Comparison of ENCODE assay signal across 9 cellular contexts in the genomic region with DNA sequence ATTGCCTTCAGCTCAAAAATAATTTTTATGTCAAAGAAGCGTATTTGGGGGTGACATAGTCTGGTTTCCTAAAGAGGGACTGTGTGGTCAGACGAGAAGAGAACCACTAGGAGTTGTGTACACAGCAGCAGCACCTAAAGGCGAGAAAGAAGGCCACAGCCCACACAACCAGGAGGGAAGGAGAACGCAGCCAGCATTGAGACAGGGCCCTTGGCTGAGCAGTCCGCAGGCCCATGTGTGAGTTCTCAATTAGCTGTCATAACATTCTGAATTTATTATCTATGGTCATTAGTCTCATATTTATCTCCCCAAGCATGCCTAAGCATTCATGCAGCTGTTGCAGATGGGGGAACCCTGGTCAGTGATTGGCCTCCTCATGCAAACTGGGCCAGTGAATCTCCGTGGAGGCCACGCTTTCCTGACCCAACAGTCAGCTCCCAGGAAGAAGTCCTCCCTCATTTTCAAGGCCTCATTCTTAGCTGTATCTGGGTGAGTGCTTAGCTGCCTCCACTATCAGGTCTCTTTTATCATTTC.
A peak's percentile ranks its signal among the peaks of the same experiment; 100 is the strongest.
DNase-seq lines count a peak whose midpoint lies in the region; ATAC-seq, FAIRE-seq and TF ChIP-seq lines count a peak whose summit lies in the region.
"Had no signal": no experiment of that assay in that cellular context is flagged by ENCODE, and none has a peak within 500 bp of the region (broad histone marks: within the 10 kb centered on the region; RNA-seq: fewer than 3 reads in every experiment).

No MANE protein-coding gene starts in this region.

- ATAC-seq in GM19023 (IDR thresholded peaks at IDR 0.05; ENCODE audit: unreplicated experiment) = peak; percentile 79
- peak; percentile 73 for ATAC-seq in HG02884 (IDR thresholded peaks at IDR 0.05; ENCODE audit: unreplicated experiment)
- ATAC-seq in GM12878 = peak; percentile 86
- no peak for ATAC-seq in activated T-cell treated with anti-CD3 and anti-CD28 coated beads, Interleukin-2, amount 50 U/mL, for 72 hours (replicated peaks in 1 of 2)
- no peak for ATAC-seq in naive thymus-derived CD8-positive, alpha-beta T cell

- no peak for TF ChIP-seq EP300 in GM12878 (IDR thresholded peaks at IDR 0.05; ENCODE audit: borderline replicate concordance in 1 of 2, control insufficient read depth in 1 of 2, low read depth in 2 of 2, low read length in 2 of 2)

- no TSS peak for BruUV-seq in GM12878 (replicated peaks; lab: Mats Ljungman, UMichigan)

- H3K79me2 ChIP-seq in GM12878 (ENCODE audit: control insufficient read depth, insufficient read depth, low read length) = no peaks in the 10 kb centered on the region

- 0 out of 6 replicates have a peak, but pooled peaks of 1 of the 3 experiments have one; percentile 18 for TF ChIP-seq CTCF in GM12878 (IDR thresholded peaks at IDR 0.05 in 2 of 3, conservative IDR thresholded peaks at IDR 0.05 in 1 of 3; ENCODE audit: control insufficient read depth in 2 of 3, extremely low read depth in 1 of 3, insufficient read depth in 1 of 3, low read depth in 3 of 3, low read length in 3 of 3)
- TF ChIP-seq CTCF in osteocyte (IDR thresholded peaks at IDR 0.05) = no peak

- no peaks in the 10 kb centered on the region for H4K20me1 ChIP-seq in GM12878 (ENCODE audit: control insufficient read depth, insufficient read depth)

- SMC1A ChIA-PET in GM12878 (lab: Charles Lee; ENCODE audit: uncharacterized antibody, unreplicated experiment) = interaction anchor here (0.6 to 1.9 kb wide), 18 partner anchors 10 to 337 kb away, joined by 3 to 17 read pairs (median 4); a partner anchor contains a TSS

- FAIRE-seq in GM12878 (lab: Jason Lieb, UNC) = peak; percentile 49

- peak; percentile 72 for TF ChIP-seq POLR2A in GM12878 (IDR thresholded peaks at IDR 0.05; ENCODE audit: low read depth, low read length)

- H3K4me1 ChIP-seq in GM12878 (ENCODE audit: control insufficient read depth, insufficient read depth, low read length) = peaks cover 29% of the 10 kb centered on the region

- peaks cover 5% of the 10 kb centered on the region for H3K9me3 Mint-ChIP-seq in osteocyte (ENCODE audit: unreplicated experiment)
- H3K9me3 Mint-ChIP-seq in activated T-cell treated with anti-CD3 and anti-CD28 coated beads, Interleukin-2, amount 50 U/mL, for 72 hours = peaks cover 1 to 8% of the 10 kb centered on the region in 2 donors
- H3K9me3 Mint-ChIP-seq in naive thymus-derived CD8-positive, alpha-beta T cell = peaks cover 0 to 28% (median 8%) of the 10 kb centered on the region in 9 donors

- POLR2A ChIA-PET in GM12878 (lab: Charles Lee) (interaction anchor here (0.6 to 1.6 kb wide), 8 partner anchors 11 to 189 kb away, joined by 3 to 7 read pairs (median 5); a partner anchor contains a TSS), HEK293T (lab: Yijun Ruan, JAX) (interaction anchor here (1.2 kb wide), 1 partner anchor 487 kb away, joined by 3 read pairs; a partner anchor contains a TSS)
- POLR2A ChIA-PET in naive thymus-derived CD8-positive, alpha-beta T cell (lab: Charles Lee) = interaction anchor here (1.0 kb wide), 1 partner anchor 27 kb away, joined by 5 read pairs; no protein-coding TSS in a partner anchor

- peak; percentile 40 for DNase-seq in GM12878 (ENCODE audit: low read depth, low spot score)
- no peak for DNase-seq in osteocyte (ENCODE audit: extremely low spot score, unreplicated experiment)
- DNase-seq in activated T-cell treated with anti-CD3 and anti-CD28 coated beads, Interleukin-2, amount 50 U/mL, for 72 hours = no peak
- no peak for DNase-seq in activated CD4-positive, alpha-beta T cell treated with anti-CD3 and anti-CD28 coated beads for 1 hour
- DNase-seq in naive thymus-derived CD8-positive, alpha-beta T cell = no peak
- DNase-seq in HEK293T (ENCODE audit: extremely low spot score) = no peak
- DNase-seq: activated naive CD4-positive, alpha-beta T cell treated with anti-CD3 and anti-CD28 coated beads for 36 hours had no signal

- no peaks in the 10 kb centered on the region for H3K36me3 ChIP-seq in GM12878 (ENCODE audit: control insufficient read depth in 2 of 2, insufficient read depth in 2 of 2, low read length in 1 of 2)

- peak; percentile 53 for TF ChIP-seq RAD21 in GM12878 (IDR thresholded peaks at IDR 0.05; ENCODE audit: insufficient read depth, low read depth, low read length)

- H3K9ac ChIP-seq in GM12878 (ENCODE audit: control insufficient read depth, insufficient read depth, low read length) = peak overlapping the region; percentile 76

- H3K4me1 Mint-ChIP-seq in osteocyte (ENCODE audit: unreplicated experiment) = peaks cover 10% of the 10 kb centered on the region
- H3K4me1 Mint-ChIP-seq in activated T-cell treated with anti-CD3 and anti-CD28 coated beads, Interleukin-2, amount 50 U/mL, for 72 hours (ENCODE audit: low read depth) = peaks cover 16% of the 10 kb centered on the region
- H3K4me1 Mint-ChIP-seq in naive thymus-derived CD8-positive, alpha-beta T cell = peaks cover 0 to 27% (median 0%) of the 10 kb centered on the region in 4 donors

- no peaks in the 10 kb centered on the region for H3K36me3 Mint-ChIP-seq in osteocyte (ENCODE audit: unreplicated experiment)
- peaks cover 8% of the 10 kb centered on the region in 2 donors for H3K36me3 Mint-ChIP-seq in activated T-cell treated with anti-CD3 and anti-CD28 coated beads, Interleukin-2, amount 50 U/mL, for 72 hours (ENCODE audit: insufficient read depth in 2 of 2)
- peaks cover 0 to 10% (median 6%) of the 10 kb centered on the region in 3 donors for H3K36me3 Mint-ChIP-seq in naive thymus-derived CD8-positive, alpha-beta T cell

- peak overlapping the region; percentile 51; the same call in 1 of the 2 replicates for H3K4me3 ChIP-seq in GM12878

- peak overlapping the region; percentile 35 for H3K27ac Mint-ChIP-seq in osteocyte (ENCODE audit: unreplicated experiment)
- H3K27ac Mint-ChIP-seq in activated T-cell treated with anti-CD3 and anti-CD28 coated beads, Interleukin-2, amount 50 U/mL, for 72 hours = no peak overlapping the region
- peak overlapping the region in 3 of 10 donors; percentile 61 to 84 (median 77) for H3K27ac Mint-ChIP-seq in naive thymus-derived CD8-positive, alpha-beta T cell
- H3K27ac Mint-ChIP-seq: activated naive CD4-positive, alpha-beta T cell treated with anti-CD3 and anti-CD28 coated beads for 36 hours had no signal

- no peak overlapping the region for H3K4me3 Mint-ChIP-seq in osteocyte (ENCODE audit: unreplicated experiment)
- H3K4me3 Mint-ChIP-seq in activated T-cell treated with anti-CD3 and anti-CD28 coated beads, Interleukin-2, amount 50 U/mL, for 72 hours = no peak overlapping the region
- no peak overlapping the region for H3K4me3 Mint-ChIP-seq in naive thymus-derived CD8-positive, alpha-beta T cell
- H3K4me3 Mint-ChIP-seq: activated naive CD4-positive, alpha-beta T cell treated with anti-CD3 and anti-CD28 coated beads for 36 hours had no signal

- H3K27me3 ChIP-seq in GM12878 (replicated peaks in 1 of 2; ENCODE audit: control insufficient read depth in 2 of 2, insufficient read depth in 2 of 2, low read length in 1 of 2) = no peaks in the 10 kb centered on the region

- in situ Hi-C loops in GM12878 (cut with MboI) = no loop called here

- H3K27me3 Mint-ChIP-seq in osteocyte (ENCODE audit: unreplicated experiment) = no peaks in the 10 kb centered on the region
- no peaks in the 10 kb centered on the region for H3K27me3 Mint-ChIP-seq in activated T-cell treated with anti-CD3 and anti-CD28 coated beads, Interleukin-2, amount 50 U/mL, for 72 hours (ENCODE audit: low read depth)
- H3K27me3 Mint-ChIP-seq in naive thymus-derived CD8-positive, alpha-beta T cell = no peaks in the 10 kb centered on the region

- 13% methylated on average over 7 of the region's 7 CpGs for WGBS in GM12878 (ENCODE audit: insufficient coverage, insufficient replicate concordance, low lambda C conversion rate, missing lambda C conversion rate)

- H3K27ac ChIP-seq in GM12878 (ENCODE audit: control insufficient read depth, insufficient read depth) = peak overlapping the region; percentile 98

- peak overlapping the region; percentile 82 for H2AFZ ChIP-seq in GM12878 (ENCODE audit: control insufficient read depth, low read depth, low read length)

- intact Hi-C loops in GM12878 (cut with micrococcal nuclease; ENCODE audit: unreplicated experiment) = loop anchor here (5.0 kb wide), 1 partner anchor 333 kb away; no protein-coding TSS in a partner anchor

- peak overlapping the region; percentile 90 for H3K4me2 ChIP-seq in GM12878 (ENCODE audit: control insufficient read depth, insufficient read depth)

- peaks cover 22% of the 10 kb centered on the region for H3K9me3 ChIP-seq in GM12878 (replicated peaks; ENCODE audit: control insufficient read depth, insufficient read depth, low read length)

- CTCF ChIA-PET in GM12878 (lab: Yijun Ruan, JAX) (interaction anchor here (0.9 to 1.7 kb wide), 13 partner anchors 11 to 170 kb away, joined by 3 to 9 read pairs (median 4); a partner anchor contains a TSS), HEK293T (lab: Yijun Ruan, JAX) (no interaction called here)

- RAD21 ChIA-PET in GM12878 (lab: Charles Lee; ENCODE audit: unreplicated experiment) = interaction anchor here (0.6 to 2.2 kb wide), 15 partner anchors 11 to 329 kb away, joined by 3 to 14 read pairs (median 5); a partner anchor contains a TSS

TF ChIP-seq in GM12878, 131 proteins besides CTCF, POLR2A, EP300 and RAD21 (continues in another document):
- no peak for TF ChIP-seq RCOR1 (conservative IDR thresholded peaks at IDR 0.05; ENCODE audit: low read depth, low read length)
- no peak for TF ChIP-seq NR2C1 (IDR thresholded peaks at IDR 0.05)
- TF ChIP-seq TCF3 (IDR thresholded peaks at IDR 0.05; ENCODE audit: borderline replicate concordance, insufficient read depth, low read depth, low read length) = no peak

TF ChIP-seq in HEK293T, 16 proteins besides CTCF, POLR2A, EP300 and RAD21 (continues in another document):
- TF ChIP-seq LEF1 (IDR thresholded peaks at IDR 0.05; ENCODE audit: borderline replicate concordance) (no peak), ELF4 (IDR thresholded peaks at IDR 0.05) (no peak), CTBP1 (IDR thresholded peaks at IDR 0.05; ENCODE audit: borderline replicate concordance) (no peak), FOXA1 (IDR thresholded peaks at IDR 0.05) (no peak), SUZ12 (IDR thresholded peaks at IDR 0.05) (no peak), FOXM1 (IDR thresholded peaks at IDR 0.05; ENCODE audit: borderline replicate concordance) (no peak), ZNF384 (IDR thresholded peaks at IDR 0.05) (no peak), HDGF (IDR thresholded peaks at IDR 0.05; ENCODE audit: borderline replicate concordance) (no peak), SP1 (IDR thresholded peaks at IDR 0.05) (no peak)
- TF ChIP-seq, protein P1, sequence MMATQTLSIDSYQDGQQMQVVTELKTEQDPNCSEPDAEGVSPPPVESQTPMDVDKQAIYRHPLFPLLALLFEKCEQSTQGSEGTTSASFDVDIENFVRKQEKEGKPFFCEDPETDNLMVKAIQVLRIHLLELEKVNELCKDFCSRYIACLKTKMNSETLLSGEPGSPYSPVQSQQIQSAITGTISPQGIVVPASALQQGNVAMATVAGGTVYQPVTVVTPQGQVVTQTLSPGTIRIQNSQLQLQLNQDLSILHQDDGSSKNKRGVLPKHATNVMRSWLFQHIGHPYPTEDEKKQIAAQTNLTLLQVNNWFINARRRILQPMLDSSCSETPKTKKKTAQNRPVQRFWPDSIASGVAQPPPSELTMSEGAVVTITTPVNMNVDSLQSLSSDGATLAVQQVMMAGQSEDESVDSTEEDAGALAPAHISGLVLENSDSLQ (IDR thresholded peaks at IDR 0.05) = no peak

Comparison
In these comparisons a context has a peak if more than half of its experiments do, and no peak if none do; other contexts are left out.
1. ATAC-seq: peak in GM19023 (single experiment), HG02884 (single experiment) and GM12878 (single experiment); none in activated T-cell treated with anti-CD3 and anti-CD28 coated beads, Interleukin-2, amount 50 U/mL, for 72 hours (0 of 2) and naive thymus-derived CD8-positive, alpha-beta T cell (0 of 2).